10 cellular contexts compared by ENCODE assay signal in genomic region chr2:176291768-176292393, GRCh38. TPM values are rescaled to one million over a fixed set of nuclear protein-coding genes. Genes with fewer than 3 reads are reported as not detected.
DNase-seq lines count a peak whose midpoint lies in the region; ATAC-seq and TF ChIP-seq lines count a peak whose summit lies in the region.
"Had no signal": no experiment of that assay in that cellular context is flagged by ENCODE, and none has a peak within 500 bp of the region (broad histone marks: within the 10 kb centered on the region; RNA-seq: fewer than 3 reads in every experiment).

No MANE protein-coding gene starts in this region.

- peaks cover 18 to 23% (median 21%) of the 10 kb centered on the region in 4 donors for H3K4me1 Mint-ChIP-seq in CD4-positive, alpha-beta memory T cell

- H3K27ac ChIP-seq in adrenal gland = no peak overlapping the region
- H3K27ac ChIP-seq in CD4-positive, alpha-beta memory T cell (ENCODE audit: low read depth, low read length) = no peak overlapping the region
- no peak overlapping the region for H3K27ac ChIP-seq in A673 (ENCODE audit: low read depth, low read length, poor library complexity, severe bottlenecking)

- ATAC-seq in GM18502 (IDR thresholded peaks at IDR 0.05; ENCODE audit: poor library complexity, unreplicated experiment) (peak; percentile 89), GM19455 (IDR thresholded peaks at IDR 0.05; ENCODE audit: unreplicated experiment) (peak; percentile 95), HG03095 (IDR thresholded peaks at IDR 0.05; ENCODE audit: unreplicated experiment) (peak; percentile 90)
- ATAC-seq: natural killer cell treated with Interleukin-12 subunit alpha and Interleukin-12 subunit beta and Interleukin-15 and Interleukin-18, amount 100 ng/mL, for 72 hours had no signal

- BruUV-seq in A673 (replicated peaks; lab: Mats Ljungman, UMichigan) = no TSS peak

- H3K4me3 ChIP-seq in adrenal gland = no peak overlapping the region
- H3K4me3 ChIP-seq in CD4-positive, alpha-beta memory T cell (ENCODE audit: low read length in 2 of 2) = no peak overlapping the region
- H3K4me3 ChIP-seq in A673 (ENCODE audit: low read depth, low read length, poor library complexity, severe bottlenecking) = no peak overlapping the region

- peaks cover 0 to 18% of the 10 kb centered on the region in 2 donors for H3K4me1 ChIP-seq in adrenal gland (replicated peaks in 1 of 2)
- peaks cover 13% of the 10 kb centered on the region for H3K4me1 ChIP-seq in CD4-positive, alpha-beta memory T cell (ENCODE audit: insufficient read depth, low read length)
- H3K4me1 ChIP-seq in A673 (ENCODE audit: insufficient read depth, low read length, poor library complexity, severe bottlenecking) = peaks cover 14% of the 10 kb centered on the region

- CTCF ChIA-PET in CD4-positive, alpha-beta memory T cell (lab: Charles Lee; ENCODE audit: partially characterized antibody) = no interaction called here
- CTCF ChIA-PET in A673 (lab: Charles Lee) = no interaction called here

- H3K27me3 ChIP-seq in adrenal gland (no peaks in the 10 kb centered on the region), A673 (replicated peaks; ENCODE audit: insufficient read depth, low read depth, low read length, poor library complexity) (no peaks in the 10 kb centered on the region)
- no peaks in the 10 kb centered on the region for H3K27me3 ChIP-seq in CD4-positive, alpha-beta memory T cell (ENCODE audit: insufficient read depth, low read length)

- H3K9me3 ChIP-seq in adrenal gland (replicated peaks in 1 of 3) (no peaks in the 10 kb centered on the region), A673 (ENCODE audit: low read depth, low read length, poor library complexity, severe bottlenecking) (no peaks in the 10 kb centered on the region)
- no peaks in the 10 kb centered on the region for H3K9me3 ChIP-seq in CD4-positive, alpha-beta memory T cell (ENCODE audit: control insufficient read depth in 1 of 2, low read length in 2 of 2)

- TF ChIP-seq POLR2A in adrenal gland (IDR thresholded peaks at IDR 0.05) = no peak

- no peak overlapping the region for H3K4me3 Mint-ChIP-seq in CD4-positive, alpha-beta memory T cell
- H3K4me3 Mint-ChIP-seq: natural killer cell treated with Interleukin-12 subunit alpha and Interleukin-12 subunit beta and Interleukin-15 and Interleukin-18, amount 100 ng/mL, for 72 hours had no signal

- POLR2A ChIA-PET in CD4-positive, alpha-beta memory T cell (lab: Charles Lee; ENCODE audit: partially characterized antibody) = no interaction called here
- POLR2A ChIA-PET in A673 (lab: Charles Lee; ENCODE audit: low non-redundant PET) = no interaction called here

- H3K9me3 Mint-ChIP-seq in CD4-positive, alpha-beta memory T cell = no peaks in the 10 kb centered on the region
- H3K9me3 Mint-ChIP-seq: natural killer cell treated with Interleukin-12 subunit alpha and Interleukin-12 subunit beta and Interleukin-15 and Interleukin-18, amount 100 ng/mL, for 72 hours had no signal

- H3K36me3 Mint-ChIP-seq in CD4-positive, alpha-beta memory T cell = peaks cover 0 to 12% of the 10 kb centered on the region in 2 donors
- H3K36me3 Mint-ChIP-seq: natural killer cell treated with Interleukin-12 subunit alpha and Interleukin-12 subunit beta and Interleukin-15 and Interleukin-18, amount 100 ng/mL, for 72 hours had no signal

- H3K27me3 Mint-ChIP-seq in CD4-positive, alpha-beta memory T cell = no peaks in the 10 kb centered on the region
- H3K27me3 Mint-ChIP-seq: natural killer cell treated with Interleukin-12 subunit alpha and Interleukin-12 subunit beta and Interleukin-15 and Interleukin-18, amount 100 ng/mL, for 72 hours had no signal

- H3K27ac Mint-ChIP-seq in CD4-positive, alpha-beta memory T cell = no peak overlapping the region
- H3K27ac Mint-ChIP-seq: natural killer cell treated with Interleukin-12 subunit alpha and Interleukin-12 subunit beta and Interleukin-15 and Interleukin-18, amount 100 ng/mL, for 72 hours had no signal

- intact Hi-C loops in adrenal gland (cut with DNase I) (no loop called here), A673 (cut with micrococcal nuclease; ENCODE audit: unreplicated experiment) (no loop called here)
- intact Hi-C loops in CD4-positive, alpha-beta memory T cell (cut with micrococcal nuclease) = no loop called here

- no peaks in the 10 kb centered on the region for H3K36me3 ChIP-seq in adrenal gland (replicated peaks in 1 of 2)
- H3K36me3 ChIP-seq in CD4-positive, alpha-beta memory T cell (ENCODE audit: insufficient read depth, low read length) = no peaks in the 10 kb centered on the region
- H3K36me3 ChIP-seq in A673 (ENCODE audit: insufficient read depth, low read length, poor library complexity, severe bottlenecking) = no peaks in the 10 kb centered on the region

- DNase-seq in adrenal gland (peak in 6 of 7 donors; percentile 43 to 61 (median 50)), SIG-M5 (lab: John Stamatoyannopoulos, UW) (no peak), A673 (ENCODE audit: low spot score) (no peak), KBM-7 (no peak)
- no peak for DNase-seq in CD4-positive, alpha-beta memory T cell
- DNase-seq: NCI-H2171 had no signal

- no peak for TF ChIP-seq CTCF in adrenal gland (IDR thresholded peaks at IDR 0.05)
- no peak for TF ChIP-seq CTCF in A673 (conservative IDR thresholded peaks at IDR 0.05; ENCODE audit: low read depth, low read length)

- in situ Hi-C loops in KBM-7 (cut with MboI; ENCODE audit: low pct_unique_long_range_greater_than_20kb, low sequenced_read_pairs) = no loop called here

RNA-seq across cellular contexts. Expression of gene MTX2, which starts 22.6 kb away (rescaled TPM):
- total RNA-seq in adrenal gland (10 to 100 TPM; 21.2 to 56.3 (median 31.6) TPM), A673 (2021) (31.1 and 35.1 TPM in 2 replicates)
- polyA plus RNA-seq in adrenal gland = 10 to 100 TPM; 41.6 to 79.4 (median 52.3) TPM
- total RNA-seq in CD4-positive, alpha-beta memory T cell = 1 to 10 TPM; 7.6 to 8.1 TPM
- 10 to 100 TPM; 15.9 to 24.6 TPM for polyA plus RNA-seq in CD4-positive, alpha-beta memory T cell

Comparison
In these comparisons a context has a peak if more than half of its experiments do, and no peak if none do; other contexts are left out.
1. DNase-seq: peak in adrenal gland (6 of 7); none in CD4-positive, alpha-beta memory T cell (0 of 5), SIG-M5 (single experiment), A673 (single experiment) and KBM-7 (single experiment).
2. Peak in every context shown above with its lines, with median percentiles within 50 percentile points of each other: ATAC-seq.